Comparison of ENCODE assay signal across 1 cellular context in genomic region chr12:92928962-92929915, GRCh38.
TF ChIP-seq lines count a peak whose summit lies in the region.

Gene EEA1 (minus strand): TSS chr12:92929295. CDS start chr12:92929066, 229 bp downstream.

TF ChIP-seq in K562, 482 proteins besides CTCF, POLR2A, EP300 and RAD21 (continued from another document and continues in another):
- TF ChIP-seq, protein P1, sequence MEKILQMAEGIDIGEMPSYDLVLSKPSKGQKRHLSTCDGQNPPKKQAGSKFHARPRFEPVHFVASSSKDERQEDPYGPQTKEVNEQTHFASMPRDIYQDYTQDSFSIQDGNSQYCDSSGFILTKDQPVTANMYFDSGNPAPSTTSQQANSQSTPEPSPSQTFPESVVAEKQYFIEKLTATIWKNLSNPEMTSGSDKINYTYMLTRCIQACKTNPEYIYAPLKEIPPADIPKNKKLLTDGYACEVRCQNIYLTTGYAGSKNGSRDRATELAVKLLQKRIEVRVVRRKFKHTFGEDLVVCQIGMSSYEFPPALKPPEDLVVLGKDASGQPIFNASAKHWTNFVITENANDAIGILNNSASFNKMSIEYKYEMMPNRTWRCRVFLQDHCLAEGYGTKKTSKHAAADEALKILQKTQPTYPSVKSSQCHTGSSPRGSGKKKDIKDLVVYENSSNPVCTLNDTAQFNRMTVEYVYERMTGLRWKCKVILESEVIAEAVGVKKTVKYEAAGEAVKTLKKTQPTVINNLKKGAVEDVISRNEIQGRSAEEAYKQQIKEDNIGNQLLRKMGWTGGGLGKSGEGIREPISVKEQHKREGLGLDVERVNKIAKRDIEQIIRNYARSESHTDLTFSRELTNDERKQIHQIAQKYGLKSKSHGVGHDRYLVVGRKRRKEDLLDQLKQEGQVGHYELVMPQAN (IDR thresholded peaks at IDR 0.05; ENCODE audit: borderline replicate concordance): peak; percentile 76; the same call in 1 of the 2 replicates
- TF ChIP-seq PTRF (tag; IDR thresholded peaks at IDR 0.05): no peak
- no peak for TF ChIP-seq ZNF174 (CRISPR knock-in tag; IDR thresholded peaks at IDR 0.05)
- TF ChIP-seq CAMTA2 (CRISPR knock-in tag; conservative IDR thresholded peaks at IDR 0.05): no peak
- no peak for TF ChIP-seq SNRNP70 (optimal IDR thresholded peaks at IDR 0.05; ENCODE audit: low read depth, low read length)
- TF ChIP-seq NR2C1 (IDR thresholded peaks at IDR 0.05): no peak
- TF ChIP-seq NR2C1 (tag; IDR thresholded peaks at IDR 0.05): peak; percentile 46; the same call in 1 of the 2 replicates
- TF ChIP-seq ZNF253 (CRISPR knock-in tag; conservative IDR thresholded peaks at IDR 0.05): no peak
- no peak for TF ChIP-seq ZNF408 (CRISPR knock-in tag; IDR thresholded peaks at IDR 0.05; ENCODE audit: low read depth)
- TF ChIP-seq ARID4B (CRISPR knock-in tag; IDR thresholded peaks at IDR 0.05): peak; percentile 81; the same call in 1 of the 2 replicates
- no peak for TF ChIP-seq NUFIP1 (IDR thresholded peaks at IDR 0.05; ENCODE audit: partially characterized antibody)
- TF ChIP-seq ZNF282 (CRISPR knock-in tag; IDR thresholded peaks at IDR 0.05): no peak
- TF ChIP-seq JUND (IDR thresholded peaks at IDR 0.05; ENCODE audit: borderline replicate concordance, low read depth, low read length): 0 out of 2 replicates have a peak, but pooled peaks have one; percentile 19
- TF ChIP-seq JUND (tag; IDR thresholded peaks at IDR 0.05; ENCODE audit: borderline replicate concordance, low read depth, low read length): peak; percentile 32; the same call in 1 of the 3 replicates
- no peak for TF ChIP-seq STAT6 (CRISPR knock-in tag; IDR thresholded peaks at IDR 0.05)
- TF ChIP-seq EWSR1 (IDR thresholded peaks at IDR 0.05; ENCODE audit: borderline replicate concordance, low read depth, partially characterized antibody): no peak
- no peak for TF ChIP-seq ZNF668 (CRISPR knock-in tag; IDR thresholded peaks at IDR 0.05)
- TF ChIP-seq TCFL5 (CRISPR knock-in tag; conservative IDR thresholded peaks at IDR 0.05): no peak
- TF ChIP-seq NFRKB (IDR thresholded peaks at IDR 0.05; ENCODE audit: low read depth): peak; percentile 56; the same call in 1 of the 2 replicates
- TF ChIP-seq, protein P2, sequence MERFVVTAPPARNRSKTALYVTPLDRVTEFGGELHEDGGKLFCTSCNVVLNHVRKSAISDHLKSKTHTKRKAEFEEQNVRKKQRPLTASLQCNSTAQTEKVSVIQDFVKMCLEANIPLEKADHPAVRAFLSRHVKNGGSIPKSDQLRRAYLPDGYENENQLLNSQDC (CRISPR knock-in tag; IDR thresholded peaks at IDR 0.05): no peak; the same call in 1 of the 2 replicates
- TF ChIP-seq E2F6 (IDR thresholded peaks at IDR 0.05; ENCODE audit: borderline replicate concordance in 1 of 2, extremely low read depth in 1 of 2, insufficient read depth in 1 of 2, insufficient read length in 1 of 2, low read depth in 1 of 2, low read length in 1 of 2, poor library complexity in 1 of 2, severe bottlenecking in 1 of 2): peak; percentile 99
- TF ChIP-seq KLF1 (tag; IDR thresholded peaks at IDR 0.05): peak; percentile 88; the same call in 1 of the 2 replicates
- TF ChIP-seq MCM3 (IDR thresholded peaks at IDR 0.05): no peak
- TF ChIP-seq SAFB (IDR thresholded peaks at IDR 0.05; ENCODE audit: borderline replicate concordance, low read depth, low read length): no peak
- TF ChIP-seq, protein P3, sequence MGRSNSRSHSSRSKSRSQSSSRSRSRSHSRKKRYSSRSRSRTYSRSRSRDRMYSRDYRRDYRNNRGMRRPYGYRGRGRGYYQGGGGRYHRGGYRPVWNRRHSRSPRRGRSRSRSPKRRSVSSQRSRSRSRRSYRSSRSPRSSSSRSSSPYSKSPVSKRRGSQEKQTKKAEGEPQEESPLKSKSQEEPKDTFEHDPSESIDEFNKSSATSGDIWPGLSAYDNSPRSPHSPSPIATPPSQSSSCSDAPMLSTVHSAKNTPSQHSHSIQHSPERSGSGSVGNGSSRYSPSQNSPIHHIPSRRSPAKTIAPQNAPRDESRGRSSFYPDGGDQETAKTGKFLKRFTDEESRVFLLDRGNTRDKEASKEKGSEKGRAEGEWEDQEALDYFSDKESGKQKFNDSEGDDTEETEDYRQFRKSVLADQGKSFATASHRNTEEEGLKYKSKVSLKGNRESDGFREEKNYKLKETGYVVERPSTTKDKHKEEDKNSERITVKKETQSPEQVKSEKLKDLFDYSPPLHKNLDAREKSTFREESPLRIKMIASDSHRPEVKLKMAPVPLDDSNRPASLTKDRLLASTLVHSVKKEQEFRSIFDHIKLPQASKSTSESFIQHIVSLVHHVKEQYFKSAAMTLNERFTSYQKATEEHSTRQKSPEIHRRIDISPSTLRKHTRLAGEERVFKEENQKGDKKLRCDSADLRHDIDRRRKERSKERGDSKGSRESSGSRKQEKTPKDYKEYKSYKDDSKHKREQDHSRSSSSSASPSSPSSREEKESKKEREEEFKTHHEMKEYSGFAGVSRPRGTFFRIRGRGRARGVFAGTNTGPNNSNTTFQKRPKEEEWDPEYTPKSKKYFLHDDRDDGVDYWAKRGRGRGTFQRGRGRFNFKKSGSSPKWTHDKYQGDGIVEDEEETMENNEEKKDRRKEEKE (IDR thresholded peaks at IDR 0.05; ENCODE audit: borderline replicate concordance in 1 of 2, control insufficient read depth in 1 of 2, low read depth in 2 of 2, low read length in 1 of 2): no peak
- TF ChIP-seq PHB (CRISPR knock-in tag; IDR thresholded peaks at IDR 0.05): 0 out of 2 replicates have a peak, but pooled peaks have one; percentile 63
- TF ChIP-seq ELK3 (CRISPR knock-in tag; IDR thresholded peaks at IDR 0.05): no peak
- no peak for TF ChIP-seq BACH1 (tag; IDR thresholded peaks at IDR 0.05)
- no peak for TF ChIP-seq THRAP3 (IDR thresholded peaks at IDR 0.05; ENCODE audit: borderline replicate concordance)
- TF ChIP-seq NRF1 (conservative IDR thresholded peaks at IDR 0.05 in 1 of 2, IDR thresholded peaks at IDR 0.05 in 1 of 2): peak; percentile 73 to 78
- TF ChIP-seq, protein P4, sequence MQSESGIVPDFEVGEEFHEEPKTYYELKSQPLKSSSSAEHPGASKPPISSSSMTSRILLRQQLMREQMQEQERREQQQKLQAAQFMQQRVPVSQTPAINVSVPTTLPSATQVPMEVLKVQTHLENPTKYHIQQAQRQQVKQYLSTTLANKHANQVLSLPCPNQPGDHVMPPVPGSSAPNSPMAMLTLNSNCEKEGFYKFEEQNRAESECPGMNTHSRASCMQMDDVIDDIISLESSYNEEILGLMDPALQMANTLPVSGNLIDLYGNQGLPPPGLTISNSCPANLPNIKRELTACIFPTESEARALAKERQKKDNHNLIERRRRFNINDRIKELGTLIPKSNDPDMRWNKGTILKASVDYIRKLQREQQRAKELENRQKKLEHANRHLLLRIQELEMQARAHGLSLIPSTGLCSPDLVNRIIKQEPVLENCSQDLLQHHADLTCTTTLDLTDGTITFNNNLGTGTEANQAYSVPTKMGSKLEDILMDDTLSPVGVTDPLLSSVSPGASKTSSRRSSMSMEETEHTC (IDR thresholded peaks at IDR 0.05): peak; percentile 30; the same call in 1 of the 2 replicates
- TF ChIP-seq, protein P5, sequence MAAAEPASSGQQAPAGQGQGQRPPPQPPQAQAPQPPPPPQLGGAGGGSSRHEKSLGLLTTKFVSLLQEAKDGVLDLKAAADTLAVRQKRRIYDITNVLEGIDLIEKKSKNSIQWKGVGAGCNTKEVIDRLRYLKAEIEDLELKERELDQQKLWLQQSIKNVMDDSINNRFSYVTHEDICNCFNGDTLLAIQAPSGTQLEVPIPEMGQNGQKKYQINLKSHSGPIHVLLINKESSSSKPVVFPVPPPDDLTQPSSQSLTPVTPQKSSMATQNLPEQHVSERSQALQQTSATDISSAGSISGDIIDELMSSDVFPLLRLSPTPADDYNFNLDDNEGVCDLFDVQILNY (CRISPR knock-in tag; IDR thresholded peaks at IDR 0.05): peak; percentile 94
- 0 out of 4 replicates have a peak, but pooled peaks of 1 of the 2 experiments have one; percentile 24 for TF ChIP-seq FOXA3 (CRISPR knock-in tag; conservative IDR thresholded peaks at IDR 0.05 in 1 of 2, IDR thresholded peaks at IDR 0.05 in 1 of 2)
- TF ChIP-seq, protein P6, sequence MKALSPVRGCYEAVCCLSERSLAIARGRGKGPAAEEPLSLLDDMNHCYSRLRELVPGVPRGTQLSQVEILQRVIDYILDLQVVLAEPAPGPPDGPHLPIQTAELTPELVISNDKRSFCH (CRISPR knock-in tag; IDR thresholded peaks at IDR 0.05): no peak
- TF ChIP-seq, protein P6 (tag; IDR thresholded peaks at IDR 0.05): peak; percentile 81
- no peak for TF ChIP-seq ZFP30 (CRISPR knock-in tag; IDR thresholded peaks at IDR 0.05; ENCODE audit: borderline replicate concordance)
- no peak for TF ChIP-seq KAT2B (IDR thresholded peaks at IDR 0.05; ENCODE audit: low read depth, low read length)
- TF ChIP-seq ZBED1 (IDR thresholded peaks at IDR 0.05): no peak
- TF ChIP-seq ADNP (tag; IDR thresholded peaks at IDR 0.05): no peak
- no peak for TF ChIP-seq SRSF3 (IDR thresholded peaks at IDR 0.05; ENCODE audit: insufficient read depth, low read length)
- no peak for TF ChIP-seq ZNF778 (CRISPR knock-in tag; IDR thresholded peaks at IDR 0.05)
- no peak for TF ChIP-seq ZNF274 (IDR thresholded peaks at IDR 0.05; ENCODE audit: borderline replicate concordance, low read depth, low read length)
- TF ChIP-seq CHAMP1 (IDR thresholded peaks at IDR 0.05): no peak
